ENCODE assay signal across 20 cellular contexts in the genomic region with DNA sequence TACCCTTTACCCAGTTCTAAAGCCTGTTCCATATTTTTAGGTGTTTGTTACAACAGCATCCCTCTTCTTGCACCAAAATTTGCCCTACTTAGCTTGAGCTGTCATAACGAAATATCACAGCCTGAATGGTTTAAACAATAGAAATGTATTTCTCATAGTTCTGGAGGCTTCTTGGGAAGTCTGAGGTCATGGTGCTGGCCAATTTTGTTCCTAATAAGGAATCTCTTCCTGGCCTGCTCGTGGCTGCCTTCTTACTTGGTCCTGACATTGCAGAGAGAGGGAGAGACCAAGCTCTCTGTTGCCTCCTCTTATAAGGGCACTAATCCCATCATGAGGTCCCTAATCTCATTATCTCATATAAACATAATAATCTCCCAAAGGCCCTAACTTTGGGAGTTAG.
"Had no signal": no experiment of that assay in that cellular context is flagged by ENCODE, and none has a peak within 500 bp of the region (broad histone marks: within the 10 kb centered on the region; RNA-seq: fewer than 3 reads in every experiment).

No MANE protein-coding gene starts in this region.

- H3K4me3 Mint-ChIP-seq: dendritic cell treated with granulocyte-macrophage colony-stimulating factor and Interleukin-4, amounts not matched to agents 40 ng/mL and 50 ng/mL, for 4 days; effector memory CD8-positive, alpha-beta T cell; memory B cell; mesothelial cell of epicardium; natural killer cell; neural crest cell; type B pancreatic cell had no signal

- ATAC-seq: effector memory CD8-positive, alpha-beta T cell; heart left ventricle; lower lobe of right lung; natural killer cell had no signal

- H3K27me3 ChIP-seq: esophagus squamous epithelium, heart left ventricle, right atrium auricular region, sigmoid colon, suprapubic skin, thyroid gland had no signal

- H3K4me3 ChIP-seq: esophagus squamous epithelium, heart left ventricle, left ventricle myocardium inferior, lower lobe of right lung, right atrium auricular region, sigmoid colon, skin epidermis, suprapubic skin, thyroid gland had no signal

- H3K27ac Mint-ChIP-seq: dendritic cell treated with granulocyte-macrophage colony-stimulating factor and Interleukin-4, amounts not matched to agents 40 ng/mL and 50 ng/mL, for 4 days; effector memory CD8-positive, alpha-beta T cell; memory B cell; mesothelial cell of epicardium; natural killer cell; type B pancreatic cell had no signal

- H3K9me3 ChIP-seq: sigmoid colon, suprapubic skin, thyroid gland had no signal

- H3K36me3 ChIP-seq: esophagus squamous epithelium, heart left ventricle, left ventricle myocardium inferior, lower lobe of right lung, right atrium auricular region, sigmoid colon, suprapubic skin, thyroid gland had no signal

- H3K36me3 Mint-ChIP-seq: type B pancreatic cell had no signal

- DNase-seq: effector memory CD8-positive, alpha-beta T cell; esophagus squamous epithelium; heart left ventricle; hypothalamus; left ventricle myocardium inferior; lower lobe of right lung; natural killer cell; posterior cingulate gyrus; sigmoid colon; stimulated activated CD4-positive, alpha-beta T cell treated with anti-CD3 and anti-CD28 coated beads, Interleukin-12 subunit alpha, Interleukin-12 subunit beta, amount 100 ng/mL, for 4 hours; stimulated activated naive CD4-positive, alpha-beta T cell treated with Interleukin-2 at 50 U/mL for 16 hours; thyroid gland had no signal

- H3K4me1 Mint-ChIP-seq: memory B cell, mesothelial cell of epicardium, natural killer cell, neural crest cell had no signal

- H3K27me3 Mint-ChIP-seq: dendritic cell treated with granulocyte-macrophage colony-stimulating factor and Interleukin-4, amounts not matched to agents 40 ng/mL and 50 ng/mL, for 4 days; effector memory CD8-positive, alpha-beta T cell; memory B cell had no signal
